ENCODE assay signal across 1 cellular context in genomic region chr17:57413848-57414651, GRCh38.
TF ChIP-seq lines count a peak whose summit lies in the region.

No MANE protein-coding gene starts in this region.

TF ChIP-seq in HepG2, 621 proteins besides CTCF, POLR2A, EP300 and RAD21 (continued from another document and continues in another):
- TF ChIP-seq HMGXB3 (CRISPR knock-in tag; IDR thresholded peaks at IDR 0.05; ENCODE audit: borderline replicate concordance) (peak; percentile 84; the same call in 1 of the 2 replicates), ZEB1 (IDR thresholded peaks at IDR 0.05; ENCODE audit: insufficient replicate concordance, low read depth) (peak; percentile 85), PTBP1 (IDR thresholded peaks at IDR 0.05; ENCODE audit: low read depth, low read length, poor library complexity, severe bottlenecking) (no peak), ZBTB14 (CRISPR knock-in tag; IDR thresholded peaks at IDR 0.05) (no peak), ZNF746 (CRISPR knock-in tag; IDR thresholded peaks at IDR 0.05) (peak; percentile 85), GABPB1 (CRISPR knock-in tag; IDR thresholded peaks at IDR 0.05) (peak; percentile 36), GZF1 (CRISPR knock-in tag; IDR thresholded peaks at IDR 0.05) (no peak), ZNF33A (CRISPR knock-in tag; IDR thresholded peaks at IDR 0.05; ENCODE audit: borderline replicate concordance) (peak; percentile 58; the same call in 1 of the 2 replicates), POGK (CRISPR knock-in tag; conservative IDR thresholded peaks at IDR 0.05) (no peak), ZNF562 (CRISPR knock-in tag; IDR thresholded peaks at IDR 0.05; ENCODE audit: borderline replicate concordance) (no peak), SMARCE1 (IDR thresholded peaks at IDR 0.05; ENCODE audit: borderline replicate concordance) (no peak), GTF3A (CRISPR knock-in tag; conservative IDR thresholded peaks at IDR 0.05) (no peak), ZKSCAN8 (CRISPR knock-in tag; IDR thresholded peaks at IDR 0.05; ENCODE audit: borderline replicate concordance) (peak; percentile 95), ARID3A (IDR thresholded peaks at IDR 0.05; ENCODE audit: low read depth, low read length) (peak; percentile 50; the same call in 1 of the 2 replicates), ZNF331 (CRISPR knock-in tag; IDR thresholded peaks at IDR 0.05) (peak; percentile 96), PBX3 (CRISPR knock-in tag; IDR thresholded peaks at IDR 0.05; ENCODE audit: borderline replicate concordance) (no peak), TSC22D2 (CRISPR knock-in tag; IDR thresholded peaks at IDR 0.05; ENCODE audit: borderline replicate concordance) (peak; percentile 32; the same call in 1 of the 2 replicates), TEAD3 (CRISPR knock-in tag; optimal IDR thresholded peaks at IDR 0.05; ENCODE audit: borderline replicate concordance) (peak; percentile 97), RERE (CRISPR knock-in tag; IDR thresholded peaks at IDR 0.05; ENCODE audit: low read depth) (peak; percentile 85), TCF12 (IDR thresholded peaks at IDR 0.05) (no peak), TCF12 (CRISPR knock-in tag; IDR thresholded peaks at IDR 0.05) (peak; percentile 84), ZNF263 (CRISPR knock-in tag; IDR thresholded peaks at IDR 0.05) (no peak), ZNF367 (CRISPR knock-in tag; IDR thresholded peaks at IDR 0.05; ENCODE audit: borderline replicate concordance) (no peak), ZNF180 (CRISPR knock-in tag; IDR thresholded peaks at IDR 0.05; ENCODE audit: borderline replicate concordance, low read depth) (no peak), PHF20 (CRISPR knock-in tag; IDR thresholded peaks at IDR 0.05) (no peak), YEATS2 (CRISPR knock-in tag; IDR thresholded peaks at IDR 0.05; ENCODE audit: borderline replicate concordance) (peak; percentile 74; the same call in 1 of the 2 replicates), ZNF580 (CRISPR knock-in tag; IDR thresholded peaks at IDR 0.05; ENCODE audit: borderline replicate concordance, low read depth) (peak; percentile 90; the same call in 1 of the 2 replicates), ZNF749 (CRISPR knock-in tag; IDR thresholded peaks at IDR 0.05; ENCODE audit: borderline replicate concordance) (no peak), FOXP4 (CRISPR knock-in tag; IDR thresholded peaks at IDR 0.05) (peak; percentile 99), MATR3 (CRISPR knock-in tag; IDR thresholded peaks at IDR 0.05) (no peak), MYNN (CRISPR knock-in tag; IDR thresholded peaks at IDR 0.05; ENCODE audit: low read depth) (no peak), ZBTB25 (CRISPR knock-in tag; IDR thresholded peaks at IDR 0.05) (peak; percentile 71), ZXDC (CRISPR knock-in tag; IDR thresholded peaks at IDR 0.05) (no peak), ZNF788 (CRISPR knock-in tag; IDR thresholded peaks at IDR 0.05; ENCODE audit: borderline replicate concordance) (peak; percentile 92; the same call in 1 of the 2 replicates), ZNF431 (CRISPR knock-in tag; IDR thresholded peaks at IDR 0.05; ENCODE audit: borderline replicate concordance, low read depth) (no peak; the same call in 1 of the 2 replicates)
